Comparison of ENCODE assay signal across 25 cellular contexts in genomic region chr10:3122486-3123205, GRCh38. TPM values are rescaled to one million over a fixed set of nuclear protein-coding genes. Genes with fewer than 3 reads are reported as not detected.
DNase-seq lines count a peak whose midpoint lies in the region; ATAC-seq and TF ChIP-seq lines count a peak whose summit lies in the region.
"Had no signal": no experiment of that assay in that cellular context is flagged by ENCODE, and none has a peak within 500 bp of the region (broad histone marks: within the 10 kb centered on the region; RNA-seq: fewer than 3 reads in every experiment).

No MANE protein-coding gene starts in this region.

- H3K36me3 Mint-ChIP-seq in activated T-helper 17 cell treated with anti-CD3 and anti-CD28 coated beads, Interleukin-2, amount 50 U/mL, for 72 hours (ENCODE audit: low read depth) = peaks cover 100% of the 10 kb centered on the region

- H3K4me3 Mint-ChIP-seq in activated T-helper 17 cell treated with anti-CD3 and anti-CD28 coated beads, Interleukin-2, amount 50 U/mL, for 72 hours = no peak overlapping the region
- H3K4me3 Mint-ChIP-seq: GM23338; stimulated activated memory B cell treated with anti-CD40 and anti-IgM and Interleukin-4, amounts not matched to agents 10 μg/mL and 1 μg/mL and 100 μg/mL, for 72 hours; T-helper 2 cell treated with Interferon-gamma antibody and Interleukin-4, amounts not matched to agents 5 μg/mL and 100 μg/mL, for 36 hours had no signal

- DNase-seq in ELR (ENCODE audit: low read depth) = peak; percentile 28
- peak; percentile 67 for DNase-seq in HT1080 (ENCODE audit: low read depth)
- peak; percentile 16 for DNase-seq in myocyte (ENCODE audit: low read depth)
- DNase-seq in NCI-H82 (lab: John Stamatoyannopoulos, UW) = no peak
- no peak for DNase-seq in MV-4-11 (lab: John Stamatoyannopoulos, UW)
- no peak for DNase-seq in coronary artery (ENCODE audit: low spot score)
- DNase-seq: activated CD4-positive, alpha-beta T cell treated with anti-CD3 and anti-CD28 coated beads for 4 hours; activated naive CD4-positive, alpha-beta T cell; activated T-cell treated with anti-CD3 and anti-CD28 coated beads, Interleukin-2, amount 50 U/mL, for 1 hour; body of pancreas; kidney glomerular epithelial cell; MG63; NCI-H1417; NCI-H2081 treated with DMSO at 0.1 percent for 48 hours; NCI-H226; NCI-H748 treated with DMSO at 0.1 percent for 48 hours; stimulated activated CD4-positive, alpha-beta T cell treated with anti-CD3 and anti-CD28 coated beads, Interleukin-4, amount 100 ng/mL, for 4 hours had no signal

- ATAC-seq in activated T-helper 17 cell treated with anti-CD3 and anti-CD28 coated beads, Interleukin-2, amount 50 U/mL, for 72 hours (replicated peaks) = no peak
- ATAC-seq: body of pancreas; GM23338; stimulated activated memory B cell treated with anti-CD40 and anti-IgM and Interleukin-4, amounts not matched to agents 10 μg/mL and 1 μg/mL and 100 μg/mL, for 72 hours had no signal

- no peaks in the 10 kb centered on the region for H3K27me3 Mint-ChIP-seq in activated T-helper 17 cell treated with anti-CD3 and anti-CD28 coated beads, Interleukin-2, amount 50 U/mL, for 72 hours
- H3K27me3 Mint-ChIP-seq: stimulated activated memory B cell treated with anti-CD40 and anti-IgM and Interleukin-4, amounts not matched to agents 10 μg/mL and 1 μg/mL and 100 μg/mL, for 72 hours had no signal

- TF ChIP-seq CTCF in coronary artery (IDR thresholded peaks at IDR 0.05) = no peak

- H3K27ac Mint-ChIP-seq in activated T-helper 17 cell treated with anti-CD3 and anti-CD28 coated beads, Interleukin-2, amount 50 U/mL, for 72 hours = peak overlapping the region; percentile 46
- H3K27ac Mint-ChIP-seq: GM23338; stimulated activated memory B cell treated with anti-CD40 and anti-IgM and Interleukin-4, amounts not matched to agents 10 μg/mL and 1 μg/mL and 100 μg/mL, for 72 hours; T-helper 2 cell treated with Interferon-gamma antibody and Interleukin-4, amounts not matched to agents 5 μg/mL and 100 μg/mL, for 36 hours had no signal

- H3K27ac ChIP-seq in coronary artery = no peak overlapping the region
- H3K27ac ChIP-seq: body of pancreas, epithelial cell of prostate, prostate gland, VCaP had no signal

- H3K4me3 ChIP-seq in coronary artery = no peak overlapping the region
- H3K4me3 ChIP-seq: body of pancreas, GM23338, lung, MG63, prostate gland had no signal

- H3K4me1 Mint-ChIP-seq in activated T-helper 17 cell treated with anti-CD3 and anti-CD28 coated beads, Interleukin-2, amount 50 U/mL, for 72 hours = peaks cover 3% of the 10 kb centered on the region
- H3K4me1 Mint-ChIP-seq: GM23338 had no signal

- H3K9me3 Mint-ChIP-seq in activated T-helper 17 cell treated with anti-CD3 and anti-CD28 coated beads, Interleukin-2, amount 50 U/mL, for 72 hours = no peaks in the 10 kb centered on the region
- H3K9me3 Mint-ChIP-seq: GM23338; stimulated activated memory B cell treated with anti-CD40 and anti-IgM and Interleukin-4, amounts not matched to agents 10 μg/mL and 1 μg/mL and 100 μg/mL, for 72 hours; T-helper 2 cell treated with Interferon-gamma antibody and Interleukin-4, amounts not matched to agents 5 μg/mL and 100 μg/mL, for 36 hours had no signal

RNA-seq across cellular contexts. Expression of gene PITRM1, which starts 49.9 kb away (rescaled TPM):
- total RNA-seq in HT1080 (2014; rRNA removed; shearing (Covaris generic)) = 84.7 and 90.1 TPM in 2 replicates
- polyA plus RNA-seq in HT1080 (2015; cell fraction: cytosol; rRNA removed) = 52.9 and 62.6 TPM in 2 replicates
- 135 and 136 TPM in 2 replicates for polyA plus RNA-seq in HT1080 (2015; cell fraction: nucleus; rRNA removed)
- 100 to 1,000 TPM; 160 to 169 TPM for total RNA-seq in activated T-helper 17 cell treated with anti-CD3 and anti-CD28 coated beads, Interleukin-2, amount 50 U/mL, for 72 hours
- 96.1 and 115 TPM in 2 replicates for total RNA-seq in myocyte
- 70.9 TPM for polyA plus RNA-seq in myocyte (2012)

RNA-seq across cellular contexts. Expression of gene PFKP, which starts 55.3 kb away (rescaled TPM):
- 247 and 265 TPM in 2 replicates for total RNA-seq in HT1080 (2014; rRNA removed; shearing (Covaris generic))
- 236 and 244 TPM in 2 replicates for polyA plus RNA-seq in HT1080 (2015; cell fraction: cytosol; rRNA removed)
- polyA plus RNA-seq in HT1080 (2015; cell fraction: nucleus; rRNA removed) = 376 and 387 TPM in 2 replicates
- total RNA-seq in activated T-helper 17 cell treated with anti-CD3 and anti-CD28 coated beads, Interleukin-2, amount 50 U/mL, for 72 hours = 100 to 1,000 TPM; 349 TPM
- 20.2 and 26.2 TPM in 2 replicates for total RNA-seq in myocyte
- 82.5 TPM for polyA plus RNA-seq in myocyte (2012)

Comparison
In these comparisons a context has a peak if more than half of its experiments do, and no peak if none do; other contexts are left out.
1. DNase-seq: peak in ELR (single experiment), HT1080 (single experiment) and myocyte (single experiment); none in NCI-H82 (single experiment), MV-4-11 (single experiment) and coronary artery (single experiment).